Comparison of ENCODE assay signal across 30 cellular contexts in the genomic region with DNA sequence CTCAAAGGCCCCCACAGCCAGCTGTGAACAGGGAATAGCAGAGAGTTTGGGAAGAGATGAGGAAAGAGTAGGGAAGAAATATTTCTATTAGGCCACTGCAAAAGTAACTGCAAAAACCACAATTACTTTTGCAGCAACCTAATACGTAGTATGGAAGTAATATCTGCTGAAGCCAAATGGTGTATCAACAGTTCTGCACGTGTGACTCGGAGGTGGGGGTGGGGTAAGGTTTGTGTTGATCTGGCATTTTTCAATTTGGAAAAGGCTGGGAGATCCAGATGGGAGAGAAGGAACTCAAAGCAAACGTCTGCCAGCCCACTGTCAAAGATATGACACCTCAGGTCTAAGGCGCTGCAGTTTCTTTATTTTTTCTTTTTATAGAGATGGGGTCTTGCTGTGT.
"Had no signal": no experiment of that assay in that cellular context is flagged by ENCODE, and none has a peak within 500 bp of the region (broad histone marks: within the 10 kb centered on the region; RNA-seq: fewer than 3 reads in every experiment).

No MANE protein-coding gene starts in this region.

- H3K4me3 Mint-ChIP-seq: activated naive CD4-positive, alpha-beta T cell treated with anti-CD3 and anti-CD28 coated beads for 36 hours; activated naive CD8-positive, alpha-beta T cell treated with anti-CD3 and anti-CD28 coated beads, Interleukin-2, amount 10 ng/mL, durations not matched to agents 7 days and 5 days; activated T-helper 1 cell treated with anti-CD3 and anti-CD28 coated beads, Interleukin-12 subunit alpha, Interleukin-12 subunit beta, Interleukin-2, Interleukin-4 antibody, amounts not matched to agents 30 ng/mL and 10 ng/mL and 1 ng/mL, durations not matched to agents 14 hours and 24 hours and 36 hours; effector memory CD8-positive, alpha-beta T cell; immature natural killer cell; memory B cell; natural killer cell; stimulated activated effector memory CD8-positive, alpha-beta T cell treated with anti-CD3 and anti-CD28 coated beads, Interleukin-12 subunit alpha, Interleukin-12 subunit beta, amount 100 ng/mL, for 72 hours; stimulated activated naive CD8-positive, alpha-beta T cell treated with anti-CD3 and anti-CD28 coated beads, Interleukin-15, Interleukin-2, amounts not matched to agents 100 ng/mL and 50 ng/mL, for 24 hours had no signal

- H3K27me3 ChIP-seq: ascending aorta, brain microvascular endothelial cell, neutrophil, sigmoid colon, upper lobe of right lung had no signal

- H3K4me1 Mint-ChIP-seq: immature natural killer cell; natural killer cell; stimulated activated effector memory CD8-positive, alpha-beta T cell treated with anti-CD3 and anti-CD28 coated beads, Interleukin-12 subunit alpha, Interleukin-12 subunit beta, amount 100 ng/mL, for 72 hours had no signal

- DNase-seq: activated CD4-positive, alpha-beta T cell treated with anti-CD3 and anti-CD28 coated beads for 4 hours; activated CD4-positive, alpha-beta T cell treated with anti-CD3 and anti-CD28 coated beads, Interleukin-2, amount 50 U/mL, for 4 hours; activated CD8-positive, alpha-beta memory T cell treated with anti-CD3 and anti-CD28 coated beads for 24 hours; activated effector memory CD4-positive, alpha-beta T cell treated with anti-CD3 and anti-CD28 coated beads, Interleukin-2, amount 50 U/mL, for 16 hours; activated naive CD4-positive, alpha-beta T cell treated with anti-CD3 and anti-CD28 coated beads for 36 hours; activated naive CD8-positive, alpha-beta T cell treated with anti-CD3 and anti-CD28 coated beads, Interleukin-2, amount 10 ng/mL, durations not matched to agents 7 days and 5 days; activated T-cell treated with anti-CD3 and anti-CD28 coated beads, Interleukin-2, amount 50 U/mL, for 1 hour; brain microvascular endothelial cell; caudate nucleus; cortex of kidney; effector memory CD8-positive, alpha-beta T cell; foreskin fibroblast; head of caudate nucleus; hippocampal formation; immature natural killer cell; kidney; left colon; natural killer cell; sigmoid colon; stimulated activated CD4-positive, alpha-beta T cell treated with anti-CD3 and anti-CD28 coated beads, Interleukin-4, amount 100 ng/mL, for 24 hours; T-helper 9 cell; upper lobe of right lung had no signal

- ATAC-seq: effector memory CD8-positive, alpha-beta T cell; left colon; natural killer cell; stimulated activated effector memory CD8-positive, alpha-beta T cell treated with anti-CD3 and anti-CD28 coated beads, Interleukin-12 subunit alpha, Interleukin-12 subunit beta, amount 100 ng/mL, for 72 hours; upper lobe of right lung had no signal

- H3K27me3 Mint-ChIP-seq: activated naive CD8-positive, alpha-beta T cell treated with anti-CD3 and anti-CD28 coated beads, Interleukin-2, amount 10 ng/mL, durations not matched to agents 7 days and 5 days; effector memory CD8-positive, alpha-beta T cell; memory B cell; stimulated activated naive CD8-positive, alpha-beta T cell treated with anti-CD3 and anti-CD28 coated beads, Interleukin-15, Interleukin-2, amounts not matched to agents 100 ng/mL and 50 ng/mL, for 24 hours had no signal

- H3K36me3 ChIP-seq: brain microvascular endothelial cell, neutrophil, thoracic aorta had no signal

- H3K27ac ChIP-seq: ascending aorta, brain microvascular endothelial cell, neutrophil, thoracic aorta, upper lobe of right lung, VCaP had no signal

- H3K4me3 ChIP-seq: ascending aorta, sigmoid colon, thoracic aorta, upper lobe of right lung had no signal

- H3K27ac Mint-ChIP-seq: activated naive CD4-positive, alpha-beta T cell treated with anti-CD3 and anti-CD28 coated beads for 36 hours; activated naive CD8-positive, alpha-beta T cell treated with anti-CD3 and anti-CD28 coated beads, Interleukin-2, amount 10 ng/mL, durations not matched to agents 7 days and 5 days; activated T-helper 1 cell treated with anti-CD3 and anti-CD28 coated beads, Interleukin-12 subunit alpha, Interleukin-12 subunit beta, Interleukin-2, Interleukin-4 antibody, amounts not matched to agents 30 ng/mL and 10 ng/mL and 1 ng/mL, durations not matched to agents 14 hours and 24 hours and 36 hours; effector memory CD8-positive, alpha-beta T cell; memory B cell; natural killer cell; stimulated activated effector memory CD8-positive, alpha-beta T cell treated with anti-CD3 and anti-CD28 coated beads, Interleukin-12 subunit alpha, Interleukin-12 subunit beta, amount 100 ng/mL, for 72 hours; stimulated activated naive CD8-positive, alpha-beta T cell treated with anti-CD3 and anti-CD28 coated beads, Interleukin-15, Interleukin-2, amounts not matched to agents 100 ng/mL and 50 ng/mL, for 24 hours had no signal

- H3K9me3 Mint-ChIP-seq: activated naive CD4-positive, alpha-beta T cell treated with anti-CD3 and anti-CD28 coated beads for 36 hours; activated naive CD8-positive, alpha-beta T cell treated with anti-CD3 and anti-CD28 coated beads, Interleukin-2, amount 10 ng/mL, durations not matched to agents 7 days and 5 days; activated T-helper 1 cell treated with anti-CD3 and anti-CD28 coated beads, Interleukin-12 subunit alpha, Interleukin-12 subunit beta, Interleukin-2, Interleukin-4 antibody, amounts not matched to agents 30 ng/mL and 10 ng/mL and 1 ng/mL, durations not matched to agents 14 hours and 24 hours and 36 hours; effector memory CD8-positive, alpha-beta T cell; immature natural killer cell; memory B cell; natural killer cell; stimulated activated effector memory CD8-positive, alpha-beta T cell treated with anti-CD3 and anti-CD28 coated beads, Interleukin-12 subunit alpha, Interleukin-12 subunit beta, amount 100 ng/mL, for 72 hours; stimulated activated naive CD8-positive, alpha-beta T cell treated with anti-CD3 and anti-CD28 coated beads, Interleukin-15, Interleukin-2, amounts not matched to agents 100 ng/mL and 50 ng/mL, for 24 hours had no signal

- H3K9me3 ChIP-seq: ascending aorta, neutrophil, sigmoid colon, thoracic aorta, upper lobe of right lung had no signal

- H3K36me3 Mint-ChIP-seq: immature natural killer cell; memory B cell; natural killer cell; stimulated activated effector memory CD8-positive, alpha-beta T cell treated with anti-CD3 and anti-CD28 coated beads, Interleukin-12 subunit alpha, Interleukin-12 subunit beta, amount 100 ng/mL, for 72 hours had no signal
